In the genomic region with DNA sequence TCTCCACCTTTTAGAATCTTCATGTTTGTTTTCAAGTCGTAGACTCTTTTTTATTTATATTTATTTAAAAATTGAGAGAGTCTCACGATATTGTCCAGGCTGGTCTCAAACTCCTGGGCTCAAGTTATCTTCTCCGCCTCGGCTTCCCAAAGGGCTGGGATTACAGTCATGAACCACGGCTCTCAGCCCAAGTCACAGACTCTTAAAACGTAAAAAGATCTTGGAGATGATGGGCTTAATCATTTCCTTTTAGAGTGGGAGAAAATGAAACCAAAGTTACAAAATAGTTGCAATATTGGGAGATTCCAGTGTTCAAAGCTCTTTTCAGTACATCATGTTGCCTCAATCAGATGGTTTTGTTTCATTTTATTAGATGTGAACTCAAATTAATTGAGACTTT, we compare ENCODE assay signal across 1 cellular context.
TF ChIP-seq lines count a peak whose summit lies in the region.

No MANE protein-coding gene starts in this region.

TF ChIP-seq in SK-N-SH, 30 proteins besides CTCF, POLR2A, EP300 and RAD21:
- TF ChIP-seq, protein P1, sequence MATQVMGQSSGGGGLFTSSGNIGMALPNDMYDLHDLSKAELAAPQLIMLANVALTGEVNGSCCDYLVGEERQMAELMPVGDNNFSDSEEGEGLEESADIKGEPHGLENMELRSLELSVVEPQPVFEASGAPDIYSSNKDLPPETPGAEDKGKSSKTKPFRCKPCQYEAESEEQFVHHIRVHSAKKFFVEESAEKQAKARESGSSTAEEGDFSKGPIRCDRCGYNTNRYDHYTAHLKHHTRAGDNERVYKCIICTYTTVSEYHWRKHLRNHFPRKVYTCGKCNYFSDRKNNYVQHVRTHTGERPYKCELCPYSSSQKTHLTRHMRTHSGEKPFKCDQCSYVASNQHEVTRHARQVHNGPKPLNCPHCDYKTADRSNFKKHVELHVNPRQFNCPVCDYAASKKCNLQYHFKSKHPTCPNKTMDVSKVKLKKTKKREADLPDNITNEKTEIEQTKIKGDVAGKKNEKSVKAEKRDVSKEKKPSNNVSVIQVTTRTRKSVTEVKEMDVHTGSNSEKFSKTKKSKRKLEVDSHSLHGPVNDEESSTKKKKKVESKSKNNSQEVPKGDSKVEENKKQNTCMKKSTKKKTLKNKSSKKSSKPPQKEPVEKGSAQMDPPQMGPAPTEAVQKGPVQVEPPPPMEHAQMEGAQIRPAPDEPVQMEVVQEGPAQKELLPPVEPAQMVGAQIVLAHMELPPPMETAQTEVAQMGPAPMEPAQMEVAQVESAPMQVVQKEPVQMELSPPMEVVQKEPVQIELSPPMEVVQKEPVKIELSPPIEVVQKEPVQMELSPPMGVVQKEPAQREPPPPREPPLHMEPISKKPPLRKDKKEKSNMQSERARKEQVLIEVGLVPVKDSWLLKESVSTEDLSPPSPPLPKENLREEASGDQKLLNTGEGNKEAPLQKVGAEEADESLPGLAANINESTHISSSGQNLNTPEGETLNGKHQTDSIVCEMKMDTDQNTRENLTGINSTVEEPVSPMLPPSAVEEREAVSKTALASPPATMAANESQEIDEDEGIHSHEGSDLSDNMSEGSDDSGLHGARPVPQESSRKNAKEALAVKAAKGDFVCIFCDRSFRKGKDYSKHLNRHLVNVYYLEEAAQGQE (IDR thresholded peaks at IDR 0.05; ENCODE audit: low read depth, low read length) = no peak
- no peak for TF ChIP-seq EZH2phosphoT487 (IDR thresholded peaks at IDR 0.05; ENCODE audit: borderline replicate concordance, low read depth)
- no peak for TF ChIP-seq TAF1 (IDR thresholded peaks at IDR 0.05; ENCODE audit: borderline replicate concordance, low read depth, low read length)
- no peak for TF ChIP-seq ELF1 (IDR thresholded peaks at IDR 0.05)
- no peak for TF ChIP-seq RFX5 (IDR thresholded peaks at IDR 0.05; ENCODE audit: low read length)
- TF ChIP-seq, protein P2, sequence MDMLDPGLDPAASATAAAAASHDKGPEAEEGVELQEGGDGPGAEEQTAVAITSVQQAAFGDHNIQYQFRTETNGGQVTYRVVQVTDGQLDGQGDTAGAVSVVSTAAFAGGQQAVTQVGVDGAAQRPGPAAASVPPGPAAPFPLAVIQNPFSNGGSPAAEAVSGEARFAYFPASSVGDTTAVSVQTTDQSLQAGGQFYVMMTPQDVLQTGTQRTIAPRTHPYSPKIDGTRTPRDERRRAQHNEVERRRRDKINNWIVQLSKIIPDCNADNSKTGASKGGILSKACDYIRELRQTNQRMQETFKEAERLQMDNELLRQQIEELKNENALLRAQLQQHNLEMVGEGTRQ (IDR thresholded peaks at IDR 0.05; ENCODE audit: borderline replicate concordance, low read depth, low read length) = no peak
- TF ChIP-seq NRF1 (IDR thresholded peaks at IDR 0.05; ENCODE audit: low read depth, low read length) = no peak
- TF ChIP-seq, protein P3, sequence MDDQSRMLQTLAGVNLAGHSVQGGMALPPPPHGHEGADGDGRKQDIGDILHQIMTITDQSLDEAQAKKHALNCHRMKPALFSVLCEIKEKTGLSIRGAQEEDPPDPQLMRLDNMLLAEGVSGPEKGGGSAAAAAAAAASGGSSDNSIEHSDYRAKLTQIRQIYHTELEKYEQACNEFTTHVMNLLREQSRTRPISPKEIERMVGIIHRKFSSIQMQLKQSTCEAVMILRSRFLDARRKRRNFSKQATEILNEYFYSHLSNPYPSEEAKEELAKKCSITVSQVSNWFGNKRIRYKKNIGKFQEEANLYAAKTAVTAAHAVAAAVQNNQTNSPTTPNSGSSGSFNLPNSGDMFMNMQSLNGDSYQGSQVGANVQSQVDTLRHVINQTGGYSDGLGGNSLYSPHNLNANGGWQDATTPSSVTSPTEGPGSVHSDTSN (IDR thresholded peaks at IDR 0.05) = no peak
